In the genomic region with DNA sequence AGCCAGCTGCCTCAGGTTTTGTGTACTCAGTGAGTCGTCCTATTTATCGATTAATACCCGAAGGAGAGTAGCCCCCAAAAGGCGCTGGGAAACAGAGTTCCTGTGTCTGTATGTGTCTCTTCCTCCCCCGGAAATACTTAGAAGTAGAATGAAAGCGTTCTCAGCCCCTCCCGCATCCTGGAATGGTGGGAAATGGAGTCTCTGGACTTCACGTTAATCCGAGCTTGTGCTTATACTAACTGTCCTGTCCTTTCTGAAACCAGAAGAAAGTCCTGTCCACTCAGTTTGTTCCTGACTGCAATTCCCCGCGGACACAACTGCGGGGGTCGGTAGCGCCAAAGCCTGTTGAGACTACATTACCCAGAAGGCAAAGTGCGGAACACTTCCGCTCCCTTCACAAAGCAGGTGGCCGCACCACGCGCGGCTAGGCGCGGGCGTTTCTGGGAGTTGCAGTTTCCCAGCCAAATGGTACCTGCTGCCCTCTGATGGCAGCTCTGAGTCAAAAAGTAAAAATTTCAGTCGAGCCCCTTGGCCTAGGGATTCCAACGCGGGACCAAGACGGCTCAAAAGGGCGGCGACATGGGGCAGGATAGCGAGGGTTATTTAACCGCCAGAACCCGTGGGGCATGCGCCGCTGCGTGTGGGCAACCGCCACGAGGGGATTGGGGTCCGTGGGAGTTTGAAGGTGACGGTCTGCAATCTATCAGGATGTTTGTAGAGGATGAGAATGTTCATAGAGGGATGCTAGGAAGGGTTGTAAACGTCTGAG, we compare ENCODE assay signal across 8 cellular contexts. TPM values are rescaled to one million over a fixed set of nuclear protein-coding genes. Genes with fewer than 3 reads are reported as not detected.
DNase-seq lines count a peak whose midpoint lies in the region; ATAC-seq and TF ChIP-seq lines count a peak whose summit lies in the region.

No MANE protein-coding gene starts in this region.

- RAD21 ChIA-PET in HCT116 (lab: Charles Lee; ENCODE audit: low non-redundant PET in 1 of 2, low total read pairs in 2 of 2, uncharacterized antibody in 2 of 2, unreplicated experiment in 2 of 2) = interaction anchor here (0.5 to 1.0 kb wide), 2 partner anchors 35 to 39 kb away, joined by 4 to 5 read pairs; no protein-coding TSS in a partner anchor

- TF ChIP-seq CTCF in HCT116 (IDR thresholded peaks at IDR 0.05 in 2 of 3, conservative IDR thresholded peaks at IDR 0.05 in 1 of 3; ENCODE audit: borderline replicate concordance in 1 of 3, insufficient read depth in 1 of 3, low read depth in 2 of 3, low read length in 2 of 3) = peak; percentile 51 to 82 (median 65)
- TF ChIP-seq CTCF in osteoblast (IDR thresholded peaks at IDR 0.05; ENCODE audit: extremely low read depth, low read depth, low read length) = peak; percentile 62
- TF ChIP-seq CTCF in thoracic aorta (IDR thresholded peaks at IDR 0.05) = peak; percentile 47

- no TSS peak for BruUV-seq in HCT116 (replicated peaks; lab: Mats Ljungman, UMichigan)

- peaks cover 13 to 45% of the 10 kb centered on the region in 2 experiments for H3K4me1 ChIP-seq in HCT116 (ENCODE audit: control insufficient read depth in 1 of 2, insufficient read depth in 2 of 2, low read length in 2 of 2)
- peaks cover 42% of the 10 kb centered on the region for H3K4me1 ChIP-seq in osteoblast (ENCODE audit: insufficient read depth, low read length)
- peaks cover 29 to 57% of the 10 kb centered on the region in 2 donors for H3K4me1 ChIP-seq in thoracic aorta (ENCODE audit: control insufficient read depth in 1 of 2, low read depth in 2 of 2)

- H3K36me3 ChIP-seq in HCT116 (ENCODE audit: control insufficient read depth in 1 of 2, insufficient read depth in 2 of 2, low read length in 2 of 2) (peaks cover under 1 to 11% of the 10 kb centered on the region in 2 experiments; a peak in 2 of 4 replicates), osteoblast (ENCODE audit: insufficient read depth, low read length) (peaks cover 16% of the 10 kb centered on the region), thoracic aorta (peaks cover 10% of the 10 kb centered on the region)

- H3K36me3 Mint-ChIP-seq in activated naive CD8-positive, alpha-beta T cell = no peaks in the 10 kb centered on the region

- no peaks in the 10 kb centered on the region for H3K9me3 ChIP-seq in HCT116 (ENCODE audit: control insufficient read depth in 1 of 2, insufficient read depth in 1 of 2, low read depth in 1 of 2, low read length in 2 of 2)
- H3K9me3 ChIP-seq in osteoblast (ENCODE audit: low read depth, low read length) = no peaks in the 10 kb centered on the region
- H3K9me3 ChIP-seq in thoracic aorta = no peaks in the 10 kb centered on the region

- DNase-seq in ELF-1 (ENCODE audit: low read depth, low spot score) (peak; percentile 98), HCT116 (ENCODE audit: low read depth, low spot score) (peak; percentile 93), NCI-H1048 (lab: John Stamatoyannopoulos, UW) (peak; percentile 72), head of caudate nucleus (peak; percentile 88 to 98 (median 95)), osteoblast (ENCODE audit: insufficient read length, low spot score, missing footprints) (peak; percentile 96), thoracic aorta (ENCODE audit: low spot score) (peak; percentile 71)

- H3K27ac ChIP-seq in HCT116 (ENCODE audit: low read depth, low read length) (peak overlapping the region; percentile 78), osteoblast (ENCODE audit: low read depth, low read length) (peak overlapping the region; percentile 70), thoracic aorta (peak overlapping the region; percentile 85 to 95)

- H3K9me3 Mint-ChIP-seq in activated naive CD8-positive, alpha-beta T cell (ENCODE audit: low read depth) = no peaks in the 10 kb centered on the region

- H2AFZ ChIP-seq in HCT116 (ENCODE audit: low read depth, low read length, poor library complexity, severe bottlenecking) (no peak overlapping the region), osteoblast (ENCODE audit: low read length) (peak overlapping the region; percentile 58)

- ATAC-seq in HCT116 = peak; percentile 40
- peak; percentile 54 for ATAC-seq in SK-N-SH treated with all-trans-retinoic acid at 6 μM for 48 hours
- ATAC-seq in thoracic aorta (ENCODE audit: insufficient number of reproducible peaks, low FRiP score, low read depth) = no peak

- CTCF ChIA-PET in HCT116 (lab: Charles Lee) = interaction anchor here (0.6 to 3.8 kb wide), 9 partner anchors 14 to 210 kb away, joined by 3 to 63 read pairs (median 4); no protein-coding TSS in a partner anchor

- H3K27me3 Mint-ChIP-seq in activated naive CD8-positive, alpha-beta T cell = no peaks in the 10 kb centered on the region

- H3K4me1 Mint-ChIP-seq in activated naive CD8-positive, alpha-beta T cell (ENCODE audit: low read depth) = peaks cover 40% of the 10 kb centered on the region

- POLR2A ChIA-PET in HCT116 (lab: Charles Lee) = interaction anchor here (0.9 to 2.4 kb wide), 3 partner anchors 35 to 57 kb away, joined by 3 to 19 read pairs (median 7); partner anchors contain the start of genes PAFAH1B3 and PRR19

- TF ChIP-seq POLR2A in HCT116 (IDR thresholded peaks at IDR 0.05; ENCODE audit: borderline replicate concordance, extremely low read depth, insufficient read depth, insufficient read length) = peak; percentile 63

- H3K27me3 ChIP-seq in HCT116 (ENCODE audit: insufficient read depth, low read length) = no peaks in the 10 kb centered on the region
- no peaks in the 10 kb centered on the region for H3K27me3 ChIP-seq in osteoblast (ENCODE audit: insufficient read depth, low read length)
- H3K27me3 ChIP-seq in thoracic aorta (replicated peaks; ENCODE audit: insufficient read depth) = no peaks in the 10 kb centered on the region

- peaks cover 34% of the 10 kb centered on the region for H3K79me2 ChIP-seq in HCT116 (ENCODE audit: insufficient read depth, low read length)
- H3K79me2 ChIP-seq in osteoblast (ENCODE audit: insufficient read depth, low read length) = peaks cover 50% of the 10 kb centered on the region

- TF ChIP-seq RAD21 in HCT116 (IDR thresholded peaks at IDR 0.05; ENCODE audit: low read depth) = peak; percentile 57

- H3K4me3 ChIP-seq in HCT116 (replicated peaks in 1 of 2; ENCODE audit: low read depth in 1 of 2, low read length in 2 of 2) = peak overlapping the region; percentile 69 to 93
- H3K4me3 ChIP-seq in osteoblast (ENCODE audit: insufficient read depth, low read length) = peak overlapping the region; percentile 79
- H3K4me3 ChIP-seq in thoracic aorta = peak overlapping the region; percentile 75

- H3K4me3 Mint-ChIP-seq in activated naive CD8-positive, alpha-beta T cell = peak overlapping the region; percentile 95

- H3K27ac Mint-ChIP-seq in activated naive CD8-positive, alpha-beta T cell = peak overlapping the region; percentile 97

- H3K9ac ChIP-seq in HCT116 (ENCODE audit: low read length) = peak overlapping the region; percentile 79

- no peaks in the 10 kb centered on the region for H3K9me2 ChIP-seq in HCT116 (ENCODE audit: insufficient read depth)

- H3K4me2 ChIP-seq in HCT116 (ENCODE audit: low read length) = peak overlapping the region; percentile 84
- peak overlapping the region; percentile 91 for H3K4me2 ChIP-seq in osteoblast (ENCODE audit: insufficient read depth, low read length)

- H4K20me1 ChIP-seq in HCT116 (ENCODE audit: insufficient read depth) = no peaks in the 10 kb centered on the region; the same call in 1 of the 2 replicates
- H4K20me1 ChIP-seq in osteoblast (ENCODE audit: insufficient read depth, low read length) = peaks cover 21% of the 10 kb centered on the region

- intact Hi-C loops in HCT116 (cut with micrococcal nuclease) (loop anchor here (1.0 to 5.0 kb wide), 2 partner anchors 136 to 153 kb away; no protein-coding TSS in a partner anchor), head of caudate nucleus (cut with DNase I) (loop anchor here (10.0 kb wide), 1 partner anchor 80 kb away; the partner anchor contains the start of gene MEGF8)

TF ChIP-seq in HCT116, 20 proteins besides CTCF, POLR2A, EP300 and RAD21 (continues in another document):
- TF ChIP-seq POLR2AphosphoS5 (IDR thresholded peaks at IDR 0.05; ENCODE audit: low read depth, low read length) = peak; percentile 32; the same call in 1 of the 2 replicates
- no peak for TF ChIP-seq ZFX (IDR thresholded peaks at IDR 0.05)
- TF ChIP-seq FOSL1 (IDR thresholded peaks at IDR 0.05; ENCODE audit: low read depth) = no peak

TF ChIP-seq in SK-N-SH treated with all-trans-retinoic acid at 6 μM for 48 hours, 23 proteins besides CTCF, POLR2A, EP300 and RAD21 (continues in another document):
- TF ChIP-seq, protein P1, sequence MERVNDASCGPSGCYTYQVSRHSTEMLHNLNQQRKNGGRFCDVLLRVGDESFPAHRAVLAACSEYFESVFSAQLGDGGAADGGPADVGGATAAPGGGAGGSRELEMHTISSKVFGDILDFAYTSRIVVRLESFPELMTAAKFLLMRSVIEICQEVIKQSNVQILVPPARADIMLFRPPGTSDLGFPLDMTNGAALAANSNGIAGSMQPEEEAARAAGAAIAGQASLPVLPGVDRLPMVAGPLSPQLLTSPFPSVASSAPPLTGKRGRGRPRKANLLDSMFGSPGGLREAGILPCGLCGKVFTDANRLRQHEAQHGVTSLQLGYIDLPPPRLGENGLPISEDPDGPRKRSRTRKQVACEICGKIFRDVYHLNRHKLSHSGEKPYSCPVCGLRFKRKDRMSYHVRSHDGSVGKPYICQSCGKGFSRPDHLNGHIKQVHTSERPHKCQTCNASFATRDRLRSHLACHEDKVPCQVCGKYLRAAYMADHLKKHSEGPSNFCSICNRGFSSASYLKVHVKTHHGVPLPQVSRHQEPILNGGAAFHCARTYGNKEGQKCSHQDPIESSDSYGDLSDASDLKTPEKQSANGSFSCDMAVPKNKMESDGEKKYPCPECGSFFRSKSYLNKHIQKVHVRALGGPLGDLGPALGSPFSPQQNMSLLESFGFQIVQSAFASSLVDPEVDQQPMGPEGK (CRISPR knock-in tag; IDR thresholded peaks at IDR 0.05; ENCODE audit: borderline replicate concordance) = no peak
- TF ChIP-seq GLIS3 (CRISPR knock-in tag; IDR thresholded peaks at IDR 0.05) = no peak

RNA-seq across cellular contexts. Expression of gene GSK3A, which starts 2.2 kb away (rescaled TPM):
- total RNA-seq in HCT116 (2021; ENCODE audit: unreplicated experiment) (57.2 TPM), osteoblast (16.2 and 18.1 TPM in 2 replicates), thoracic aorta (10 to 100 TPM; 23.7 to 26.9 TPM)
- polyA plus RNA-seq in HCT116 (2012) = 58.8 and 65.6 TPM in 2 replicates

RNA-seq across cellular contexts. Expression of gene ERF, which starts 10.3 kb away (rescaled TPM):
- total RNA-seq in HCT116 (2021; ENCODE audit: unreplicated experiment) = 96.1 TPM
- 55.7 and 62.1 TPM in 2 replicates for polyA plus RNA-seq in HCT116 (2012)
- 31.8 and 44.8 TPM in 2 replicates for total RNA-seq in osteoblast
- total RNA-seq in thoracic aorta = 10 to 100 TPM; 46.6 to 49.8 TPM

RNA-seq across cellular contexts. Expression of gene CIC, which starts 24.4 kb away (rescaled TPM):
- 52.0 TPM for total RNA-seq in HCT116 (2021; ENCODE audit: unreplicated experiment)
- 43.4 and 44.2 TPM in 2 replicates for polyA plus RNA-seq in HCT116 (2012)
- 33.6 and 39.1 TPM in 2 replicates for total RNA-seq in osteoblast
- total RNA-seq in thoracic aorta = 100 to 1,000 TPM in 1 of 2 donors, 10 to 100 TPM in 1; 57.1 to 112 TPM

RNA-seq across cellular contexts. Expression of gene ZNF526, which starts 24.5 kb away (rescaled TPM):
- 13.1 TPM for total RNA-seq in HCT116 (2021; ENCODE audit: unreplicated experiment)
- polyA plus RNA-seq in HCT116 (2012) = 7.1 TPM in 2 replicates
- total RNA-seq in osteoblast = 11.5 and 11.9 TPM in 2 replicates
- total RNA-seq in thoracic aorta = 10 to 100 TPM in 1 of 2 donors, 1 to 10 TPM in 1; 7.9 to 10.3 TPM

RNA-seq across cellular contexts. Expression of gene DEDD2, which starts 27.2 kb away (rescaled TPM):
- total RNA-seq in HCT116 (2021; ENCODE audit: unreplicated experiment) (32.7 TPM), osteoblast (19.9 and 26.2 TPM in 2 replicates), thoracic aorta (10 to 100 TPM; 21.7 to 33.2 TPM)
- 32.8 and 41.3 TPM in 2 replicates for polyA plus RNA-seq in HCT116 (2012)
